8 cellular contexts compared by ENCODE assay signal in genomic region chr1:206967096-206967851, GRCh38. TPM values are rescaled to one million over a fixed set of nuclear protein-coding genes. Genes with fewer than 3 reads are reported as not detected.
A peak's percentile ranks its signal among the peaks of the same experiment; 100 is the strongest.
DNase-seq lines count a peak whose midpoint lies in the region; ATAC-seq lines count a peak whose summit lies in the region.

No MANE protein-coding gene starts in this region.

- H2BK15ac ChIP-seq in neuronal stem cell (ENCODE audit: low read length): no peak overlapping the region

- no peak overlapping the region for H3K9ac ChIP-seq in neuronal stem cell (ENCODE audit: low read depth, low read length, poor library complexity)

- no peak overlapping the region for H3K4me3 ChIP-seq in neuronal stem cell (ENCODE audit: low read length in 2 of 2)

- peaks cover 21% of the 10 kb centered on the region for H3K4me1 Mint-ChIP-seq in central memory CD8-positive, alpha-beta T cell

- H3K9me3 Mint-ChIP-seq in central memory CD8-positive, alpha-beta T cell: no peaks in the 10 kb centered on the region

- H3K36me3 ChIP-seq in neuronal stem cell (replicated peaks in 1 of 2; ENCODE audit: control insufficient read depth in 2 of 2, insufficient read depth in 2 of 2, low read length in 2 of 2): no peaks in the 10 kb centered on the region

- no peak overlapping the region for H3K18ac ChIP-seq in neuronal stem cell (ENCODE audit: low read length)

- H3K4ac ChIP-seq in neuronal stem cell (ENCODE audit: low read length): no peak overlapping the region

- no peak overlapping the region for H4K8ac ChIP-seq in neuronal stem cell (ENCODE audit: low read depth, low read length)

- H2BK5ac ChIP-seq in neuronal stem cell (ENCODE audit: low read length): no peak overlapping the region

- peaks cover 39% of the 10 kb centered on the region for H3K27me3 Mint-ChIP-seq in central memory CD8-positive, alpha-beta T cell

- H4K91ac ChIP-seq in neuronal stem cell (ENCODE audit: low read depth, low read length, poor library complexity): no peak overlapping the region

- no peak overlapping the region for H2BK12ac ChIP-seq in neuronal stem cell (ENCODE audit: low read length)

- peak; percentile 45 for DNase-seq in AG08395 (ENCODE audit: low spot score)
- peak; percentile 74 for DNase-seq in KBM-7
- no peak for DNase-seq in central memory CD8-positive, alpha-beta T cell (ENCODE audit: low spot score in 2 of 2)
- DNase-seq in DMS153 (lab: John Stamatoyannopoulos, UW): no peak
- DNase-seq in NCI-H1436 (lab: John Stamatoyannopoulos, UW): no peak
- no peak for DNase-seq in neuronal stem cell (ENCODE audit: low spot score)

- no peaks in the 10 kb centered on the region for H3K9me3 ChIP-seq in neuronal stem cell (replicated peaks in 1 of 2; ENCODE audit: control insufficient read depth in 2 of 2, insufficient read depth in 1 of 2, low read depth in 1 of 2, low read length in 2 of 2)

- no peak overlapping the region for H2BK120ac ChIP-seq in neuronal stem cell (ENCODE audit: low read depth, low read length)

- no peaks in the 10 kb centered on the region for H3K4me1 ChIP-seq in neuronal stem cell (ENCODE audit: control insufficient read depth in 2 of 2, insufficient read depth in 1 of 2, low read depth in 1 of 2, low read length in 2 of 2)

- no peak overlapping the region for H3K27ac ChIP-seq in neuronal stem cell (replicated peaks; ENCODE audit: low read length)

- no peak overlapping the region for H2AFZ ChIP-seq in neuronal stem cell (ENCODE audit: low read length)

- no CpG with 5 or more reads among the region's 8 CpGs for WGBS in neuronal stem cell (ENCODE audit: extremely low coverage in 2 of 2, insufficient read length in 2 of 2, insufficient replicate concordance in 1 of 2), 2 donors

- no peak overlapping the region for H2AK5ac ChIP-seq in neuronal stem cell (ENCODE audit: low read depth, low read length)

- H3K14ac ChIP-seq in neuronal stem cell (ENCODE audit: low read length): no peak overlapping the region

- no peaks in the 10 kb centered on the region for H3K79me1 ChIP-seq in neuronal stem cell (ENCODE audit: low read depth, low read length)

- no peak overlapping the region for H3K4me2 ChIP-seq in neuronal stem cell (ENCODE audit: insufficient read depth, low read length, poor library complexity, severe bottlenecking)

- peaks cover 0 to 7% (median 0%) of the 10 kb centered on the region in 3 experiments for H3K27me3 ChIP-seq in neuronal stem cell (ENCODE audit: control insufficient read depth in 3 of 3, insufficient read depth in 3 of 3, low read depth in 1 of 3, low read length in 3 of 3)

- ATAC-seq in GM18873 (IDR thresholded peaks at IDR 0.05; ENCODE audit: low FRiP score, unreplicated experiment) (peak; percentile 63), HG03045 (IDR thresholded peaks at IDR 0.05; ENCODE audit: unreplicated experiment) (no peak)
- ATAC-seq in central memory CD8-positive, alpha-beta T cell (replicated peaks; ENCODE audit: extremely low read depth, poor library complexity, severe bottlenecking): peak; percentile 36

- H3K23ac ChIP-seq in neuronal stem cell (ENCODE audit: low read depth, low read length, poor library complexity): no peak overlapping the region

- no peak overlapping the region for H3K27ac Mint-ChIP-seq in central memory CD8-positive, alpha-beta T cell (ENCODE audit: low read depth)

- H3K36me3 Mint-ChIP-seq in central memory CD8-positive, alpha-beta T cell (ENCODE audit: insufficient read depth): peaks cover 2% of the 10 kb centered on the region

- no peak overlapping the region for H3K4me3 Mint-ChIP-seq in central memory CD8-positive, alpha-beta T cell

- in situ Hi-C loops in KBM-7 (cut with MboI; ENCODE audit: low pct_unique_long_range_greater_than_20kb, low sequenced_read_pairs): no loop called here

RNA-seq across cellular contexts. Expression of gene FCAMR, which starts 3.0 kb away (rescaled TPM):
- not detected for polyA plus RNA-seq in neuronal stem cell (2013, experiment 1 of 2)
- polyA plus RNA-seq in neuronal stem cell (2013, experiment 2 of 2): not detected

RNA-seq across cellular contexts. Expression of gene PIGR, which starts 21.0 kb away (rescaled TPM):
- polyA plus RNA-seq in neuronal stem cell (2013, experiment 1 of 2): not detected
- not detected for polyA plus RNA-seq in neuronal stem cell (2013, experiment 2 of 2)

RNA-seq across cellular contexts. Expression of gene FCMR, which starts 45.5 kb away (rescaled TPM):
- not detected for polyA plus RNA-seq in neuronal stem cell (2013, experiment 1 of 2)
- polyA plus RNA-seq in neuronal stem cell (2013, experiment 2 of 2): 0.03 TPM

Comparison
In these comparisons a context has a peak if more than half of its experiments do, and no peak if none do; other contexts are left out.
1. DNase-seq: peak in AG08395 (single experiment) and KBM-7 (single experiment); none in central memory CD8-positive, alpha-beta T cell (0 of 2), DMS153 (single experiment), NCI-H1436 (single experiment) and neuronal stem cell (single experiment).